Comparison of ENCODE assay signal across 26 cellular contexts in the genomic region with DNA sequence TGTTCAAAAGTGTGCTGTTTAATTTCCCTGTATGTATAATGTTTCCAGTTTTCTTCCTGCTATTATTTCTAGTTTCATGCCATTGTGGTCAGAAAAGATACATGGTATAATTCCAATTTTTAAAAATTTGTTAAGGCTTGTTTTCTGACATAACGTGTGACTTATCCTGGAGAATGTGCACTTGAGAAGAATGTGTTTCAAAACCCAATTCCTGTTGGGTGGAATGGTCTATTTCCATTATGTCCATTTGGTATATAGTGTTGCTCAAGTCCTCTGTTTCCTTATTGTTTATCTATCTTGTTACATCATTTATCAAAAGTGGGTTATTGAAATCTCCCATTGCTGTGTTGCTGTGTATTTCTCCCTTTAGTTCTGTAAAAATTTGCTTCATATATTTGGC.
"Had no signal": no experiment of that assay in that cellular context is flagged by ENCODE, and none has a peak within 500 bp of the region (broad histone marks: within the 10 kb centered on the region; RNA-seq: fewer than 3 reads in every experiment).

No MANE protein-coding gene starts in this region.

- H3K27me3 ChIP-seq: neural progenitor cell, ovary, right atrium auricular region, testis, thyroid gland, transverse colon, upper lobe of left lung, vagina had no signal

- H2AFZ ChIP-seq: neural progenitor cell had no signal

- H3K4me3 ChIP-seq: left ventricle myocardium inferior, lung, neural progenitor cell, ovary, right atrium auricular region, right lobe of liver, smooth muscle cell, testis, thyroid gland, transverse colon, upper lobe of left lung, vagina had no signal

- H3K9me3 ChIP-seq: neutrophil, ovary, testis, thyroid gland, transverse colon, upper lobe of left lung, vagina had no signal

- ATAC-seq: natural killer cell; right lobe of liver; stimulated activated memory B cell treated with anti-CD40 and anti-IgM and Interleukin-4, amounts not matched to agents 10 μg/mL and 1 μg/mL and 100 μg/mL, for 72 hours; stimulated activated naive CD8-positive, alpha-beta T cell treated with anti-CD3 and anti-CD28 coated beads, Interleukin-15, amount 100 ng/mL, for 72 hours had no signal

- H3K36me3 ChIP-seq: left ventricle myocardium inferior, neutrophil, ovary, right atrium auricular region, right lobe of liver, thyroid gland, transverse colon, upper lobe of left lung, vagina had no signal

- H3K9ac ChIP-seq: neural progenitor cell had no signal

- H3K4me2 ChIP-seq: neural progenitor cell, smooth muscle cell had no signal

- H3K27ac ChIP-seq: left ventricle myocardium inferior, neural progenitor cell, neutrophil, ovary, right atrium auricular region, right lobe of liver, testis, thyroid gland, transverse colon, upper lobe of left lung, vagina had no signal

- H3K4me1 ChIP-seq: left ventricle myocardium inferior, right atrium auricular region, right lobe of liver, testis, thyroid gland, transverse colon, upper lobe of left lung, vagina had no signal

- DNase-seq: islet precursor cell; left ventricle myocardium inferior; mesendoderm; naive B cell; natural killer cell; nephron progenitor cell; occipital lobe; ovary; right lobe of liver; stimulated activated CD4-positive, alpha-beta T cell treated with anti-CD3 and anti-CD28 coated beads, Interleukin-1b, Interleukin-23, amount 100 ng/mL, for 48 hours; stimulated activated CD4-positive, alpha-beta T cell treated with anti-CD3 and anti-CD28 coated beads, Interleukin-2, amount 100 ng/mL, for 48 hours; stimulated activated CD4-positive, alpha-beta T cell treated with anti-CD3 and anti-CD28 coated beads, Interleukin-4, amount 100 ng/mL, for 4 hours; stimulated activated CD8-positive, alpha-beta memory T cell treated with anti-CD3 and anti-CD28 coated beads, Interleukin-4, amount 100 ng/mL, for 48 hours; stimulated activated naive CD4-positive, alpha-beta T cell treated with Interleukin-2 at 50 U/mL for 16 hours; stimulated activated naive CD8-positive, alpha-beta T cell treated with anti-CD3 and anti-CD28 coated beads, Interleukin-15, amount 100 ng/mL, for 72 hours; testis; thyroid gland; transverse colon; upper lobe of left lung had no signal
